10 cellular contexts compared by ENCODE assay signal in genomic region chr19:17404015-17404414, GRCh38. TPM values are rescaled to one million over a fixed set of nuclear protein-coding genes. Genes with fewer than 3 reads are reported as not detected.
DNase-seq lines count a peak whose midpoint lies in the region; ATAC-seq and TF ChIP-seq lines count a peak whose summit lies in the region.
"Had no signal": no experiment of that assay in that cellular context is flagged by ENCODE, and none has a peak within 500 bp of the region (broad histone marks: within the 10 kb centered on the region; RNA-seq: fewer than 3 reads in every experiment).

No MANE protein-coding gene starts in this region.

- DNase-seq in activated naive CD4-positive, alpha-beta T cell treated with Interleukin-2 at 50 U/mL for 16 hours: peak; percentile 16
- DNase-seq in activated naive CD4-positive, alpha-beta T cell (lab: John Stamatoyannopoulos, UW): no peak
- no peak for DNase-seq in activated naive CD4-positive, alpha-beta T cell treated with anti-CD3 and anti-CD28 coated beads, Interleukin-2, amount 50 U/mL, for 72 hours (ENCODE audit: low spot score in 2 of 2)
- DNase-seq in right lobe of liver (no peak), transverse colon (no peak), SK-N-DZ (ENCODE audit: low spot score) (no peak), prostate gland (ENCODE audit: low spot score) (no peak), NCI-H2107 treated with DMSO at 0.1 percent for 48 hours (lab: John Stamatoyannopoulos, UW; ENCODE audit: unreplicated experiment) (no peak)

- H3K36me3 ChIP-seq in right lobe of liver: peaks cover 0 to 6% (median 2%) of the 10 kb centered on the region in 4 donors
- H3K36me3 ChIP-seq in transverse colon: no peaks in the 10 kb centered on the region
- no peaks in the 10 kb centered on the region for H3K36me3 ChIP-seq in prostate gland

- 74% methylated on average over 3 of the region's 6 CpGs for WGBS in right lobe of liver (ENCODE audit: insufficient coverage, low coverage, low lambda C conversion rate, missing lambda C conversion rate)
- 67% methylated on average over 6 of the region's 6 CpGs; no CpG with 5 or more reads in 1 of the 2 donors for WGBS in transverse colon (ENCODE audit: low coverage in 1 of 2), 2 donors
- 89% methylated on average over 6 of the region's 6 CpGs for WGBS in prostate gland

- ATAC-seq in activated naive CD4-positive, alpha-beta T cell treated with anti-CD3 and anti-CD28 coated beads, Interleukin-2, amount 50 U/mL, for 72 hours: no peak
- ATAC-seq in right lobe of liver: no peak

- no peaks in the 10 kb centered on the region for H3K9me3 Mint-ChIP-seq in activated naive CD4-positive, alpha-beta T cell treated with anti-CD3 and anti-CD28 coated beads, Interleukin-2, amount 50 U/mL, for 72 hours

- H3K36me3 Mint-ChIP-seq in activated naive CD4-positive, alpha-beta T cell treated with anti-CD3 and anti-CD28 coated beads, Interleukin-2, amount 50 U/mL, for 72 hours: peaks cover 16 to 36% of the 10 kb centered on the region in 2 donors

- no peaks in the 10 kb centered on the region for H3K9me3 ChIP-seq in right lobe of liver
- no peaks in the 10 kb centered on the region for H3K9me3 ChIP-seq in transverse colon
- H3K9me3 ChIP-seq in prostate gland: no peaks in the 10 kb centered on the region

- in situ Hi-C loops in transverse colon (cut with MboI; ENCODE audit: low pct_ligation_motif_present in 1 of 4, low pct_unique_long_range_greater_than_20kb in 1 of 4, low sequenced_read_pairs in 3 of 4): no loop called here

- intact Hi-C loops in right lobe of liver (cut with DNase I): no loop called here
- intact Hi-C loops in transverse colon (cut with DNase I; ENCODE audit: low total_unique reads): no loop called here
- intact Hi-C loops in prostate gland (cut with DNase I): no loop called here

- H3K4me1 ChIP-seq in right lobe of liver: peaks cover 0 to 8% (median 0%) of the 10 kb centered on the region in 4 donors
- peaks cover 8 to 37% (median 10%) of the 10 kb centered on the region in 4 donors for H3K4me1 ChIP-seq in transverse colon
- no peaks in the 10 kb centered on the region for H3K4me1 ChIP-seq in prostate gland (replicated peaks)

- peak overlapping the region; percentile 10 to 97 for H3K27ac Mint-ChIP-seq in activated naive CD4-positive, alpha-beta T cell treated with anti-CD3 and anti-CD28 coated beads, Interleukin-2, amount 50 U/mL, for 72 hours

- H3K27me3 ChIP-seq in right lobe of liver (no peaks in the 10 kb centered on the region), transverse colon (no peaks in the 10 kb centered on the region), prostate gland (replicated peaks; ENCODE audit: insufficient read depth) (no peaks in the 10 kb centered on the region)

- TF ChIP-seq CTCF in right lobe of liver (IDR thresholded peaks at IDR 0.05) (no peak), transverse colon (IDR thresholded peaks at IDR 0.05) (no peak), prostate gland (IDR thresholded peaks at IDR 0.05) (no peak)

- peak overlapping the region in 2 of 3 donors; percentile 71 to 95 for H3K27ac ChIP-seq in right lobe of liver
- peak overlapping the region; percentile 79 to 86 (median 86) for H3K27ac ChIP-seq in transverse colon
- H3K27ac ChIP-seq in prostate gland: peak overlapping the region in 1 of 2 donors; percentile 75

- no peak for TF ChIP-seq EP300 in transverse colon (IDR thresholded peaks at IDR 0.05; ENCODE audit: low read depth)

- no peak for TF ChIP-seq POLR2A in right lobe of liver (IDR thresholded peaks at IDR 0.05)
- no peak for TF ChIP-seq POLR2A in transverse colon (IDR thresholded peaks at IDR 0.05)
- TF ChIP-seq POLR2A in prostate gland (IDR thresholded peaks at IDR 0.05): no peak

- H3K4me3 ChIP-seq in right lobe of liver: peak overlapping the region; percentile 51 to 62 (median 54)
- peak overlapping the region in 3 of 4 donors; percentile 16 to 51 (median 28) for H3K4me3 ChIP-seq in transverse colon
- H3K4me3 ChIP-seq in prostate gland: no peak overlapping the region

RNA-seq across cellular contexts. Expression of gene BST2, which starts 1.4 kb away (rescaled TPM):
- total RNA-seq in activated naive CD4-positive, alpha-beta T cell treated with anti-CD3 and anti-CD28 coated beads, Interleukin-2, amount 50 U/mL, for 72 hours: 100 to 1,000 TPM in 1 of 2 donors, 10 to 100 TPM in 1; 77.4 to 126 TPM
- total RNA-seq in right lobe of liver (100 to 1,000 TPM in 3 of 6 experiments, 10 to 100 TPM in 3; 78.2 to 157 (median 96.2) TPM), transverse colon (10 to 100 TPM in 3 of 4 donors, 1 to 10 TPM in 1; 5.6 to 39.2 (median 19.9) TPM), prostate gland (10 to 100 TPM; 32.7 to 75.3 TPM)
- 28.7 and 30.0 TPM in 2 replicates for polyA plus RNA-seq in SK-N-DZ (2014; cell fraction: cytosol; rRNA removed)
- 16.6 and 18.5 TPM in 2 replicates for polyA plus RNA-seq in SK-N-DZ (2014; cell fraction: nucleus; rRNA removed)

RNA-seq across cellular contexts. Expression of gene CCDC194, which starts 10.0 kb away (rescaled TPM):
- total RNA-seq in activated naive CD4-positive, alpha-beta T cell treated with anti-CD3 and anti-CD28 coated beads, Interleukin-2, amount 50 U/mL, for 72 hours: 1 to 10 TPM; 2.2 to 3.7 TPM
- total RNA-seq in right lobe of liver: 1 to 10 TPM in 1 of 6 experiments, under 1 TPM in 3, not detected in 2; 0.26 to 1.2 (median 0.36) TPM
- total RNA-seq in transverse colon: not detected
- polyA plus RNA-seq in SK-N-DZ (2014; cell fraction: cytosol; rRNA removed): not detected in 2 replicates
- not detected in 2 replicates for polyA plus RNA-seq in SK-N-DZ (2014; cell fraction: nucleus; rRNA removed)
- not detected for total RNA-seq in prostate gland
- total RNA-seq: lung microvascular endothelial cell, RPMI7951 had no signal

RNA-seq across cellular contexts. Expression of gene MVB12A, which starts 15.8 kb away (rescaled TPM):
- 10 to 100 TPM; 34.4 to 55.2 TPM for total RNA-seq in activated naive CD4-positive, alpha-beta T cell treated with anti-CD3 and anti-CD28 coated beads, Interleukin-2, amount 50 U/mL, for 72 hours
- total RNA-seq in right lobe of liver (10 to 100 TPM; 13.5 to 38.0 (median 15.8) TPM), transverse colon (10 to 100 TPM; 22.9 to 84.2 (median 83.1) TPM), prostate gland (10 to 100 TPM; 71.2 to 75.7 TPM)
- 149 and 153 TPM in 2 replicates for polyA plus RNA-seq in SK-N-DZ (2014; cell fraction: cytosol; rRNA removed)
- 92.8 and 117 TPM in 2 replicates for polyA plus RNA-seq in SK-N-DZ (2014; cell fraction: nucleus; rRNA removed)

RNA-seq across cellular contexts. Expression of gene PLVAP, which starts 26.9 kb away (rescaled TPM):
- under 1 TPM in 1 of 2 donors, not detected in 1; 0.20 TPM for total RNA-seq in activated naive CD4-positive, alpha-beta T cell treated with anti-CD3 and anti-CD28 coated beads, Interleukin-2, amount 50 U/mL, for 72 hours
- 10 to 100 TPM in 1 of 6 experiments, 1 to 10 TPM in 4, under 1 TPM in 1; 0.78 to 16.6 (median 4.1) TPM for total RNA-seq in right lobe of liver
- total RNA-seq in transverse colon: 10 to 100 TPM in 3 of 4 donors, 1 to 10 TPM in 1; 3.0 to 37.0 (median 19.2) TPM
- polyA plus RNA-seq in SK-N-DZ (2014; cell fraction: cytosol; rRNA removed): not detected in 2 replicates
- polyA plus RNA-seq in SK-N-DZ (2014; cell fraction: nucleus; rRNA removed): not detected in 2 replicates
- total RNA-seq in prostate gland: 10 to 100 TPM; 33.5 to 35.4 TPM
- total RNA-seq: RPMI7951 had no signal

RNA-seq across cellular contexts. Expression of gene TMEM221, which starts 44.5 kb away (rescaled TPM):
- total RNA-seq in activated naive CD4-positive, alpha-beta T cell treated with anti-CD3 and anti-CD28 coated beads, Interleukin-2, amount 50 U/mL, for 72 hours: not detected
- total RNA-seq in right lobe of liver (under 1 TPM in 3 of 6 experiments, not detected in 3; 0.12 to 0.19 (median 0.16) TPM), transverse colon (under 1 TPM in 1 of 4 donors, not detected in 3; 0.48 TPM), prostate gland (1 to 10 TPM; 1.4 to 1.7 TPM)
- polyA plus RNA-seq in SK-N-DZ (2014; cell fraction: cytosol; rRNA removed): 0.07 and 0.25 TPM in 2 replicates
- not detected in 2 replicates for polyA plus RNA-seq in SK-N-DZ (2014; cell fraction: nucleus; rRNA removed)
- total RNA-seq: lung microvascular endothelial cell, RPMI7951 had no signal

Comparison
In these comparisons a context has a peak if more than half of its experiments do, and no peak if none do; other contexts are left out.
1. H3K4me3 ChIP-seq: peak in right lobe of liver (3 of 3) and transverse colon (3 of 4); none in prostate gland (0 of 2).